Comparison of ENCODE assay signal across 8 cellular contexts in genomic region chr6:39377530-39377929, GRCh38. TPM values are rescaled to one million over a fixed set of nuclear protein-coding genes. Genes with fewer than 3 reads are reported as not detected.
DNase-seq lines count a peak whose midpoint lies in the region; ATAC-seq and TF ChIP-seq lines count a peak whose summit lies in the region.

No MANE protein-coding gene starts in this region.

- intact Hi-C loops in left cardiac atrium (cut with DNase I): loop anchor here in 1 of 2 donors (5.0 kb wide), 1 partner anchor 515 kb away; no protein-coding TSS in a partner anchor

- no peaks in the 10 kb centered on the region for H3K9me3 Mint-ChIP-seq in activated naive CD8-positive, alpha-beta T cell treated with anti-CD3 and anti-CD28 coated beads, Interleukin-2, amount 50 U/mL, for 24 hours
- no peaks in the 10 kb centered on the region for H3K9me3 Mint-ChIP-seq in activated naive CD8-positive, alpha-beta T cell treated with anti-CD3 and anti-CD28 coated beads for 36 hours

- no peaks in the 10 kb centered on the region for H3K27me3 ChIP-seq in WERI-Rb-1 (ENCODE audit: insufficient read depth, low read depth, severe bottlenecking)

- H3K36me3 ChIP-seq in WERI-Rb-1: no peaks in the 10 kb centered on the region

- H3K4me3 ChIP-seq in WERI-Rb-1 (ENCODE audit: low read depth, low read length): no peak overlapping the region

- peak; percentile 10 for DNase-seq in activated naive CD8-positive, alpha-beta T cell treated with anti-CD3 and anti-CD28 coated beads, Interleukin-2, amount 50 U/mL, for 24 hours
- DNase-seq in activated naive CD8-positive, alpha-beta T cell treated with anti-CD3 and anti-CD28 coated beads for 36 hours: no peak
- peak; percentile 43 for DNase-seq in NCI-H1092 treated with DMSO at 0.1 percent for 48 hours (lab: John Stamatoyannopoulos, UW)
- DNase-seq in WERI-Rb-1: peak; percentile 90
- DNase-seq in left cardiac atrium: peak; percentile 64
- DNase-seq in renal cortical epithelial cell (ENCODE audit: low read depth): peak; percentile 69
- no peak for DNase-seq in NOMO-1 treated with dmso at 0.1 percent for 144 hours (lab: John Stamatoyannopoulos, UW; ENCODE audit: unreplicated experiment)

- no peak overlapping the region for H3K4me3 Mint-ChIP-seq in activated naive CD8-positive, alpha-beta T cell treated with anti-CD3 and anti-CD28 coated beads, Interleukin-2, amount 50 U/mL, for 24 hours
- H3K4me3 Mint-ChIP-seq in activated naive CD8-positive, alpha-beta T cell treated with anti-CD3 and anti-CD28 coated beads for 36 hours: no peak overlapping the region

- no peaks in the 10 kb centered on the region for H3K36me3 Mint-ChIP-seq in activated naive CD8-positive, alpha-beta T cell treated with anti-CD3 and anti-CD28 coated beads, Interleukin-2, amount 50 U/mL, for 24 hours (ENCODE audit: low read depth)
- H3K36me3 Mint-ChIP-seq in activated naive CD8-positive, alpha-beta T cell treated with anti-CD3 and anti-CD28 coated beads for 36 hours: no peaks in the 10 kb centered on the region

- H3K9me3 ChIP-seq in WERI-Rb-1 (ENCODE audit: severe bottlenecking): no peaks in the 10 kb centered on the region

- no peak overlapping the region for H3K27ac Mint-ChIP-seq in activated naive CD8-positive, alpha-beta T cell treated with anti-CD3 and anti-CD28 coated beads, Interleukin-2, amount 50 U/mL, for 24 hours
- H3K27ac Mint-ChIP-seq in activated naive CD8-positive, alpha-beta T cell treated with anti-CD3 and anti-CD28 coated beads for 36 hours: no peak overlapping the region

- H3K4me1 Mint-ChIP-seq in activated naive CD8-positive, alpha-beta T cell treated with anti-CD3 and anti-CD28 coated beads, Interleukin-2, amount 50 U/mL, for 24 hours: no peaks in the 10 kb centered on the region
- H3K4me1 Mint-ChIP-seq in activated naive CD8-positive, alpha-beta T cell treated with anti-CD3 and anti-CD28 coated beads for 36 hours: no peaks in the 10 kb centered on the region

- peaks cover 9% of the 10 kb centered on the region for H3K27me3 Mint-ChIP-seq in activated naive CD8-positive, alpha-beta T cell treated with anti-CD3 and anti-CD28 coated beads, Interleukin-2, amount 50 U/mL, for 24 hours
- H3K27me3 Mint-ChIP-seq in activated naive CD8-positive, alpha-beta T cell treated with anti-CD3 and anti-CD28 coated beads for 36 hours: no peaks in the 10 kb centered on the region

- ATAC-seq in activated naive CD8-positive, alpha-beta T cell treated with anti-CD3 and anti-CD28 coated beads, Interleukin-2, amount 50 U/mL, for 24 hours: no peak
- ATAC-seq in left cardiac atrium (peak; percentile 91 to 94), GM21381 (IDR thresholded peaks at IDR 0.05; ENCODE audit: unreplicated experiment) (no peak)

- H3K27ac ChIP-seq in WERI-Rb-1: no peak overlapping the region

- peak; percentile 94 for TF ChIP-seq CTCF in WERI-Rb-1 (IDR thresholded peaks at IDR 0.05; ENCODE audit: low read depth, low read length)

RNA-seq across cellular contexts. Expression of gene KCNK16, which starts 55.0 kb away (rescaled TPM):
- total RNA-seq in activated naive CD8-positive, alpha-beta T cell treated with anti-CD3 and anti-CD28 coated beads for 36 hours: not detected
- not detected for total RNA-seq in left cardiac atrium
- not detected in 2 replicates for total RNA-seq in renal cortical epithelial cell

Comparison
In these comparisons a context has a peak if more than half of its experiments do, and no peak if none do; other contexts are left out.
1. DNase-seq: peak in activated naive CD8-positive, alpha-beta T cell treated with anti-CD3 and anti-CD28 coated beads, Interleukin-2, amount 50 U/mL, for 24 hours (single experiment), NCI-H1092 treated with DMSO at 0.1 percent for 48 hours (single experiment), WERI-Rb-1 (single experiment), left cardiac atrium (single experiment) and renal cortical epithelial cell (single experiment); none in activated naive CD8-positive, alpha-beta T cell treated with anti-CD3 and anti-CD28 coated beads for 36 hours (single experiment) and NOMO-1 treated with dmso at 0.1 percent for 144 hours (single experiment).
2. ATAC-seq: peak in left cardiac atrium (2 of 2); none in activated naive CD8-positive, alpha-beta T cell treated with anti-CD3 and anti-CD28 coated beads, Interleukin-2, amount 50 U/mL, for 24 hours (single experiment) and GM21381 (single experiment).